Comparison of ENCODE assay signal across 8 cellular contexts in the genomic region with DNA sequence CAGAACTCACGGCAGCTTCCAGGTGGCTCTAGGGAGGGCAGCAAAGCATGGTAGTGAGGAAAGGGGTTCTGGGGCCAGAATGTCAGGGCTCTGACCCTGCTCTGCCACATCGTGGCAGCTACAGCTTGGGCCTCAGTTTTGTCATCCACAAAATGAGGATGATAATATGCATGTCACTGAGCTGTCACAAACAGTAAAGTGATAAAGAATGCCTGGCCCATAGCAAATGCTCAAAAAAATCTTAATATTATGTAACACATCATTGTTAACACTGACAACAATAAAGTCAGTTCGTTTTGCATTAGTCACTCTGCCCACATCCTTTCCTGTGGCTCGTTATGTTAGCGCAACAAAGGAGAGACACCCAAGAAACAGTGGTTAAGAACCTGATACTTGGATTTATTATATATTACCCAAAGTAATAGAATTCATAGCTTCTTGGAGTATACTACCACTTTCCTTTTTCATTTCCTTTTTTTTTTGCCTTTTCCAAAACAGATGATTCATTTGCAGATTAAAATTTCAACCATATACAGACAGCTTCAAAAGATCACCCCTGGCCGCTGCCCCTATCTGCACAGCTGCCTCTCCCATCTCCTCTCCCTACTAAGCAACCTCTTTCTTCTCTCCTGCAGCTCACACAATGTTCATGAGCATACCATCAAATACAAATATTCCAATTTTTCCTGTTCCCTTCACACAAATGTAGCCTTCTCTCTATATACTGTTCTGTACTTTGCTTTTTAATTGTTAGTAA. TPM values are rescaled to one million over a fixed set of nuclear protein-coding genes. Genes with fewer than 3 reads are reported as not detected.
DNase-seq lines count a peak whose midpoint lies in the region; ATAC-seq and TF ChIP-seq lines count a peak whose summit lies in the region.

No MANE protein-coding gene starts in this region.

- H3K4me2 ChIP-seq in DND-41 (ENCODE audit: insufficient read depth, low read length) = peak overlapping the region; percentile 42

- H3K4me3 ChIP-seq in DND-41 (ENCODE audit: low read depth in 1 of 2, low read length in 2 of 2) = no peak overlapping the region
- no peak overlapping the region for H3K4me3 ChIP-seq in fibroblast of mammary gland (ENCODE audit: control insufficient read depth, low read depth, low read length)

- ATAC-seq in DND-41 (ENCODE audit: insufficient read depth, low read depth) (peak; percentile 84), HG02870 (IDR thresholded peaks at IDR 0.05; ENCODE audit: unreplicated experiment) (peak; percentile 48), omental fat pad (ENCODE audit: low FRiP score) (no peak)

- H3K27me3 ChIP-seq in DND-41 (ENCODE audit: insufficient read depth, low read length, poor library complexity) = no peaks in the 10 kb centered on the region

- H3K27ac Mint-ChIP-seq in T-helper 2 cell treated with Interferon-gamma antibody and Interleukin-4, amounts not matched to agents 5 μg/mL and 100 μg/mL, for 36 hours = peak overlapping the region; percentile 53

- H4K20me1 ChIP-seq in DND-41 (ENCODE audit: insufficient read depth, low read length) = no peaks in the 10 kb centered on the region

- peak overlapping the region; percentile 9 for H2AFZ ChIP-seq in DND-41 (ENCODE audit: low read depth, low read length)

- peaks cover 15% of the 10 kb centered on the region for H3K36me3 Mint-ChIP-seq in T-helper 2 cell treated with Interferon-gamma antibody and Interleukin-4, amounts not matched to agents 5 μg/mL and 100 μg/mL, for 36 hours (ENCODE audit: low read depth)

- TF ChIP-seq CTCF in DND-41 (IDR thresholded peaks at IDR 0.05; ENCODE audit: borderline replicate concordance, extremely low read depth, low read length, poor library complexity, severe bottlenecking) = peak; percentile 0
- no peak for TF ChIP-seq CTCF in fibroblast of mammary gland (conservative IDR thresholded peaks at IDR 0.05; ENCODE audit: control insufficient read depth, insufficient read depth, low read depth, low read length)
- TF ChIP-seq CTCF in omental fat pad (IDR thresholded peaks at IDR 0.05) = no peak

- peaks cover 4% of the 10 kb centered on the region for H3K27me3 Mint-ChIP-seq in T-helper 2 cell treated with Interferon-gamma antibody and Interleukin-4, amounts not matched to agents 5 μg/mL and 100 μg/mL, for 36 hours (ENCODE audit: low read depth)

- intact Hi-C loops in posterior vena cava (cut with DNase I) = no loop called here

- H3K9me3 Mint-ChIP-seq in T-helper 2 cell treated with Interferon-gamma antibody and Interleukin-4, amounts not matched to agents 5 μg/mL and 100 μg/mL, for 36 hours = peaks cover 19% of the 10 kb centered on the region

- H3K4me1 ChIP-seq in DND-41 (ENCODE audit: insufficient read depth, low read length) = peaks cover 52% of the 10 kb centered on the region

- no peaks in the 10 kb centered on the region for H3K79me2 ChIP-seq in DND-41 (ENCODE audit: insufficient read depth, low read length)

- H3K27ac ChIP-seq in DND-41 (ENCODE audit: low read length) = peak overlapping the region; percentile 75

- peak overlapping the region; percentile 64 for H3K4me3 Mint-ChIP-seq in T-helper 2 cell treated with Interferon-gamma antibody and Interleukin-4, amounts not matched to agents 5 μg/mL and 100 μg/mL, for 36 hours

- peaks cover 56% of the 10 kb centered on the region for H3K4me1 Mint-ChIP-seq in T-helper 2 cell treated with Interferon-gamma antibody and Interleukin-4, amounts not matched to agents 5 μg/mL and 100 μg/mL, for 36 hours (ENCODE audit: low read depth)

- no peaks in the 10 kb centered on the region for H3K36me3 ChIP-seq in DND-41 (ENCODE audit: insufficient read depth, low read length)

- peak overlapping the region; percentile 27; the same call in 1 of the 2 replicates for H3K9ac ChIP-seq in DND-41 (ENCODE audit: low read depth, low read length)

- DNase-seq in DND-41 = peak; percentile 72
- peak; percentile 54 for DNase-seq in T-helper 2 cell treated with Interferon-gamma antibody and Interleukin-4, amounts not matched to agents 5 μg/mL and 100 μg/mL, for 36 hours (ENCODE audit: low spot score)
- DNase-seq in fibroblast of mammary gland (ENCODE audit: low read depth) = peak; percentile 74
- DNase-seq in posterior vena cava (ENCODE audit: low spot score) = no peak
- DNase-seq in omental fat pad (ENCODE audit: low spot score) = no peak
- DNase-seq in NCI-H1417 (lab: John Stamatoyannopoulos, UW) = no peak
- no peak for DNase-seq in NCI-H510A treated with DMSO at 0.1 percent for 48 hours (lab: John Stamatoyannopoulos, UW)

- peaks cover 9% of the 10 kb centered on the region for H3K9me3 ChIP-seq in DND-41 (ENCODE audit: insufficient read depth, low read length, severe bottlenecking)

RNA-seq across cellular contexts. Expression of gene DDC, which starts 45.5 kb away (rescaled TPM):
- not detected for total RNA-seq in posterior vena cava
- under 1 TPM in 3 of 4 donors, not detected in 1; 0.44 to 0.79 (median 0.60) TPM for total RNA-seq in omental fat pad

Comparison
In these comparisons a context has a peak if more than half of its experiments do, and no peak if none do; other contexts are left out.
1. DNase-seq: peak in DND-41 (single experiment), T-helper 2 cell treated with Interferon-gamma antibody and Interleukin-4, amounts not matched to agents 5 μg/mL and 100 μg/mL, for 36 hours (single experiment) and fibroblast of mammary gland (single experiment); none in posterior vena cava (single experiment), omental fat pad (single experiment), NCI-H1417 (0 of 3) and NCI-H510A treated with DMSO at 0.1 percent for 48 hours (single experiment).